Comparison of ENCODE assay signal across 20 cellular contexts in the genomic region with DNA sequence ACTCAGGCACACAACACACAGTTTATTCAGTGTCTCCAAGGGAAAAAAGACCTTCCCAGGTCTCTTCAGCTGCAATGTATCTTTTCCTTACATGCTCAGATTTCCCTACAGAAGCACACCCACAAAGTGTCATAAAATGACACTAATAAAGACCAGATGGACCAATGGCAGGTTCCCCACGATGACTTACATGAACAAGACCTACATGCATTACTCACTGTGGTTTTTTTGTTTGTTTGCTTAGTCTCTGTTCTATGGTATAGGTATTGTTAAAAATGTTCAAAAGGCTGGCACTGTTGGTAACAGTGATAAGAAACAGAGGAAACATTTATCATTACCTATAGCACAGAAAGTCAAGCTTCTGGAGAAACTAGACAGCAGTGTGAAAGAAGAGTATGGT.
"Had no signal": no experiment of that assay in that cellular context is flagged by ENCODE, and none has a peak within 500 bp of the region (broad histone marks: within the 10 kb centered on the region; RNA-seq: fewer than 3 reads in every experiment).

No MANE protein-coding gene starts in this region.

- DNase-seq: effector memory CD4-positive, alpha-beta T cell; foreskin melanocyte; head of caudate nucleus; kidney; left cardiac atrium; left ventricle myocardium inferior; lower lobe of right lung; natural killer cell; posterior cingulate gyrus; spleen; stimulated activated CD4-positive, alpha-beta T cell treated with anti-CD3 and anti-CD28 coated beads, Interleukin-15, amount 100 ng/mL, for 24 hours; stimulated activated CD4-positive, alpha-beta T cell treated with anti-CD3 and anti-CD28 coated beads, Interleukin-1b, Interleukin-23, amount 100 ng/mL, for 48 hours; stimulated activated CD4-positive, alpha-beta T cell treated with anti-CD3 and anti-CD28 coated beads, Interleukin-4, amount 100 ng/mL, for 24 hours; transverse colon had no signal

- ATAC-seq: left cardiac atrium; lower lobe of right lung; natural killer cell; sciatic nerve; stimulated activated memory B cell treated with anti-CD40 and anti-IgM and Interleukin-4, amounts not matched to agents 10 μg/mL and 1 μg/mL and 100 μg/mL, for 72 hours had no signal

- H3K36me3 ChIP-seq: esophagus muscularis mucosa, left ventricle myocardium inferior, lower lobe of right lung, spleen, thoracic aorta, transverse colon had no signal

- H3K4me2 ChIP-seq: hepatocyte had no signal

- H3K9me3 ChIP-seq: lower lobe of right lung, thoracic aorta, transverse colon had no signal

- H3K27me3 ChIP-seq: esophagus muscularis mucosa, hepatocyte, spleen, transverse colon had no signal

- H3K4me1 ChIP-seq: esophagus muscularis mucosa, left ventricle myocardium inferior, lower lobe of right lung, spleen, transverse colon had no signal

- H2AFZ ChIP-seq: hepatocyte had no signal

- H3K27ac ChIP-seq: epithelial cell of prostate, esophagus muscularis mucosa, hepatocyte, left ventricle myocardium inferior, lower lobe of right lung, spleen, thoracic aorta, transverse colon had no signal

- H3K4me3 ChIP-seq: esophagus muscularis mucosa, hepatocyte, left ventricle myocardium inferior, lower lobe of right lung, spleen, thoracic aorta, transverse colon had no signal

- H3K79me2 ChIP-seq: hepatocyte had no signal
